In genomic region chr10:29408847-29409240, GRCh38 we compare ENCODE assay signal across 8 cellular contexts.
DNase-seq lines count a peak whose midpoint lies in the region; ATAC-seq and TF ChIP-seq lines count a peak whose summit lies in the region.

No MANE protein-coding gene starts in this region.

- no peaks in the 10 kb centered on the region for H3K9me3 ChIP-seq in CD8-positive, alpha-beta memory T cell (ENCODE audit: low read length)

- no peak overlapping the region for H3K56ac ChIP-seq in mesendoderm (ENCODE audit: low read length)

- POLR2A ChIA-PET in CD8-positive, alpha-beta memory T cell (lab: Charles Lee): no interaction called here
- POLR2A ChIA-PET in naive thymus-derived CD8-positive, alpha-beta T cell (lab: Charles Lee): no interaction called here

- no peak overlapping the region for H4K8ac ChIP-seq in mesendoderm (ENCODE audit: low read depth, low read length)

- peaks cover 14% of the 10 kb centered on the region for H3K4me1 ChIP-seq in CD8-positive, alpha-beta memory T cell (ENCODE audit: insufficient read depth, low read length)
- H3K4me1 ChIP-seq in mesendoderm (ENCODE audit: control insufficient read depth, low read depth, low read length): no peaks in the 10 kb centered on the region

- H2BK15ac ChIP-seq in mesendoderm (replicated peaks; ENCODE audit: low read depth): no peak overlapping the region

- H3K9me3 Mint-ChIP-seq in CD8-positive, alpha-beta memory T cell: no peaks in the 10 kb centered on the region
- H3K9me3 Mint-ChIP-seq in brain: peaks cover 13 to 33% (median 21%) of the 10 kb centered on the region in 5 experiments
- H3K9me3 Mint-ChIP-seq in naive thymus-derived CD8-positive, alpha-beta T cell: no peaks in the 10 kb centered on the region

- no peak overlapping the region for H2BK120ac ChIP-seq in mesendoderm (ENCODE audit: low read depth, low read length)

- H3K36me3 ChIP-seq in CD8-positive, alpha-beta memory T cell (ENCODE audit: insufficient read depth, low read length): no peaks in the 10 kb centered on the region
- H3K36me3 ChIP-seq in mesendoderm (ENCODE audit: control insufficient read depth, insufficient read depth, low read length): no peaks in the 10 kb centered on the region

- no CpG with 5 or more reads among the region's 2 CpGs for WGBS in mesendoderm (ENCODE audit: extremely low coverage, insufficient coverage, low lambda C conversion rate)

- H3K9ac ChIP-seq in mesendoderm (ENCODE audit: low read length): no peak overlapping the region

- peaks cover 35 to 48% (median 47%) of the 10 kb centered on the region in 3 donors for H3K4me1 Mint-ChIP-seq in CD8-positive, alpha-beta memory T cell
- peaks cover 8% of the 10 kb centered on the region for H3K4me1 Mint-ChIP-seq in brain
- H3K4me1 Mint-ChIP-seq in naive thymus-derived CD8-positive, alpha-beta T cell: peaks cover 12 to 39% (median 32%) of the 10 kb centered on the region in 4 donors

- H3K4ac ChIP-seq in mesendoderm (ENCODE audit: low read depth, low read length): no peak overlapping the region

- no peak overlapping the region for H3K4me2 ChIP-seq in mesendoderm (ENCODE audit: low read length)

- no peak overlapping the region for H3K23ac ChIP-seq in mesendoderm (ENCODE audit: low read length)

- peak in 2 of 5 donors; percentile 10 to 21 for DNase-seq in CD8-positive, alpha-beta memory T cell
- DNase-seq in naive thymus-derived CD8-positive, alpha-beta T cell: peak in 2 of 10 donors; percentile 20 to 42
- no peak for DNase-seq in AG08396 (ENCODE audit: low spot score)
- DNase-seq in mesendoderm: no peak
- no peak for DNase-seq in NCI-H774 (lab: John Stamatoyannopoulos, UW)

- CTCF ChIA-PET in CD8-positive, alpha-beta memory T cell (lab: Charles Lee): interaction anchor here (1.0 to 2.3 kb wide), 2 partner anchors 10 to 16 kb away, joined by 4 to 8 read pairs; no protein-coding TSS in a partner anchor

- H3K4me3 ChIP-seq in CD8-positive, alpha-beta memory T cell (ENCODE audit: low read length): peak overlapping the region; percentile 32
- H3K4me3 ChIP-seq in mesendoderm (ENCODE audit: low read length): no peak overlapping the region

- H3K36me3 Mint-ChIP-seq in CD8-positive, alpha-beta memory T cell: peaks cover 0 to 8% (median 0%) of the 10 kb centered on the region in 3 donors
- no peaks in the 10 kb centered on the region for H3K36me3 Mint-ChIP-seq in brain
- H3K36me3 Mint-ChIP-seq in naive thymus-derived CD8-positive, alpha-beta T cell: no peaks in the 10 kb centered on the region

- peak overlapping the region; percentile 97 to 100 (median 99) for H3K4me3 Mint-ChIP-seq in CD8-positive, alpha-beta memory T cell
- peak overlapping the region in 4 of 5 experiments; percentile 84 to 88 (median 87) for H3K4me3 Mint-ChIP-seq in brain
- peak overlapping the region; percentile 94 to 100 (median 99) for H3K4me3 Mint-ChIP-seq in naive thymus-derived CD8-positive, alpha-beta T cell

- peak overlapping the region; percentile 85 to 97 (median 92) for H3K27ac Mint-ChIP-seq in CD8-positive, alpha-beta memory T cell
- H3K27ac Mint-ChIP-seq in brain: peak overlapping the region in 3 of 5 experiments; percentile 63 to 88 (median 76)
- peak overlapping the region; percentile 88 to 98 (median 95) for H3K27ac Mint-ChIP-seq in naive thymus-derived CD8-positive, alpha-beta T cell

- no peak overlapping the region for H3K18ac ChIP-seq in mesendoderm (ENCODE audit: low read length)

- ATAC-seq in HG02870 (IDR thresholded peaks at IDR 0.05; ENCODE audit: unreplicated experiment) (peak; percentile 1), GM18505 (IDR thresholded peaks at IDR 0.05; ENCODE audit: unreplicated experiment) (no peak)
- peak; percentile 45 to 70 for ATAC-seq in naive thymus-derived CD8-positive, alpha-beta T cell

- no peaks in the 10 kb centered on the region for H3K27me3 Mint-ChIP-seq in CD8-positive, alpha-beta memory T cell
- peaks cover 8% of the 10 kb centered on the region for H3K27me3 Mint-ChIP-seq in brain
- no peaks in the 10 kb centered on the region for H3K27me3 Mint-ChIP-seq in naive thymus-derived CD8-positive, alpha-beta T cell

- no peak for TF ChIP-seq CTCF in brain (conservative IDR thresholded peaks at IDR 0.05)

- H2AK5ac ChIP-seq in mesendoderm (ENCODE audit: low read length): no peak overlapping the region

- no peaks in the 10 kb centered on the region for H3K27me3 ChIP-seq in CD8-positive, alpha-beta memory T cell (ENCODE audit: insufficient read depth, low read length, poor library complexity, severe bottlenecking)
- H3K27me3 ChIP-seq in mesendoderm (ENCODE audit: insufficient read depth, low read length, poor library complexity): no peaks in the 10 kb centered on the region

- TF ChIP-seq POLR2A in GM18505 (IDR thresholded peaks at IDR 0.05; ENCODE audit: borderline replicate concordance, extremely low read depth, insufficient read depth, insufficient read length): no peak

- no peaks in the 10 kb centered on the region for H3K79me1 ChIP-seq in mesendoderm (ENCODE audit: low read length)

- no peak overlapping the region for H4K5ac ChIP-seq in mesendoderm (ENCODE audit: low read length)

- peak overlapping the region; percentile 61 for H3K27ac ChIP-seq in CD8-positive, alpha-beta memory T cell (ENCODE audit: low read depth, low read length)
- no peak overlapping the region for H3K27ac ChIP-seq in mesendoderm (ENCODE audit: low read depth, low read length)

- H2BK5ac ChIP-seq in mesendoderm (ENCODE audit: low read length): no peak overlapping the region

- no peaks in the 10 kb centered on the region for H3K79me2 ChIP-seq in mesendoderm (ENCODE audit: control insufficient read depth, insufficient read depth, low read length)
